1 cellular context compared by ENCODE assay signal in the genomic region with DNA sequence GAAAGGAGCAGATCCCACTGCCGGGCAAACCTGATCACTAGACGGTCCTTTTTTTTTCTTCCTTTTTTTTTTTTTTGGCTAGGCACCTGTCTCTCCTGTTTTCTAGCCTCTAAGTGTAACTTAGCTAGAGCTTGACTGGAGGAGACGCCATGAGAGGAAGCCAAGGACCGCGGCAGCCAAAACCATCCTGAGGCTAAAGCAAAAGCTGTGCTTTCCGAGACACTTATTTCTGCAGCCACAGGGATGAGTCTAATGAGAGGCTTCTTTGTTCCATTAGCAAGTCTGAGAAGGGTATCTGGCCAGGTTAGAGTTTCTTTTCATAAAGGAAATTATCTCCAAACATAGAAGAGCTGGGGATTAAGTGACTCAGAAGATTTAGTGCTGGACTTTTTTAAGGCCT.
TF ChIP-seq lines count a peak whose summit lies in the region.

No MANE protein-coding gene starts in this region.

TF ChIP-seq in GM12878, 131 proteins besides CTCF, POLR2A, EP300 and RAD21 (continued from another document):
- TF ChIP-seq, protein P1, sequence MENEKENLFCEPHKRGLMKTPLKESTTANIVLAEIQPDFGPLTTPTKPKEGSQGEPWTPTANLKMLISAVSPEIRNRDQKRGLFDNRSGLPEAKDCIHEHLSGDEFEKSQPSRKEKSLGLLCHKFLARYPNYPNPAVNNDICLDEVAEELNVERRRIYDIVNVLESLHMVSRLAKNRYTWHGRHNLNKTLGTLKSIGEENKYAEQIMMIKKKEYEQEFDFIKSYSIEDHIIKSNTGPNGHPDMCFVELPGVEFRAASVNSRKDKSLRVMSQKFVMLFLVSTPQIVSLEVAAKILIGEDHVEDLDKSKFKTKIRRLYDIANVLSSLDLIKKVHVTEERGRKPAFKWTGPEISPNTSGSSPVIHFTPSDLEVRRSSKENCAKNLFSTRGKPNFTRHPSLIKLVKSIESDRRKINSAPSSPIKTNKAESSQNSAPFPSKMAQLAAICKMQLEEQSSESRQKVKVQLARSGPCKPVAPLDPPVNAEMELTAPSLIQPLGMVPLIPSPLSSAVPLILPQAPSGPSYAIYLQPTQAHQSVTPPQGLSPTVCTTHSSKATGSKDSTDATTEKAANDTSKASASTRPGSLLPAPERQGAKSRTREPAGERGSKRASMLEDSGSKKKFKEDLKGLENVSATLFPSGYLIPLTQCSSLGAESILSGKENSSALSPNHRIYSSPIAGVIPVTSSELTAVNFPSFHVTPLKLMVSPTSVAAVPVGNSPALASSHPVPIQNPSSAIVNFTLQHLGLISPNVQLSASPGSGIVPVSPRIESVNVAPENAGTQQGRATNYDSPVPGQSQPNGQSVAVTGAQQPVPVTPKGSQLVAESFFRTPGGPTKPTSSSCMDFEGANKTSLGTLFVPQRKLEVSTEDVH (IDR thresholded peaks at IDR 0.05; ENCODE audit: low read depth, partially characterized antibody): no peak
- TF ChIP-seq BRCA1 (IDR thresholded peaks at IDR 0.05; ENCODE audit: low read depth, low read length) (no peak), BMI1 (IDR thresholded peaks at IDR 0.05; ENCODE audit: borderline replicate concordance) (no peak), HDAC6 (IDR thresholded peaks at IDR 0.05; ENCODE audit: unreplicated experiment) (no peak), CBFB (IDR thresholded peaks at IDR 0.05; ENCODE audit: low read depth) (no peak), RB1 (IDR thresholded peaks at IDR 0.05; ENCODE audit: borderline replicate concordance) (no peak), BCL11A (IDR thresholded peaks at IDR 0.05; ENCODE audit: low read depth, low read length) (no peak)
